ENCODE assay signal across 16 cellular contexts in the genomic region with DNA sequence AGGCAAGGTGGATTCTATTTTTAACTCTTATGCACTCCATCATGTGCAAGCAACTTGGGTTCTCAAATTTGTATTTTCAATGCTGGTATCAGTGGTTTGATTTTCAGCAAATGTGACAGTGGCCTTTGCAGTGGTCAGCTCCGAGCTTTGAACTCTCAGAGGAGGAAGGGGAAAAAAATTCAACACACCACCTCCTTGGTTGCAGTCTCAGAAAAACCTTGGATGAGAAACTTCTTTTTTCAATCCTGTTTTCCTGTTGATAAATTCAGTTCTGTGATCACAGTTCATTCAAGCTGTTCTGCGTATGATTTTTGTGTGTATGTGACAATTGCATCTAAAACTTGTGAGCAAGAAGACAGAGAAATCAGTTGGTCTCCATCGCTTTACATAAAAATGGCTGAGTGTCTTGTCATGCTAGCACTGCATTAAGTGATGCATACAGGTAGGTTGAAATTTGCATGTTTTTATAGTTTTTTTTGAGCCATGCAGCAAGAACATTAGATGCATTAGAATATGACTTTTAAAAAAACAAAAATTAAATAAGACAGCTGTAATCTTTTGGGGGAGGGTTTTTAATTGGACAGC. TPM values are rescaled to one million over a fixed set of nuclear protein-coding genes. Genes with fewer than 3 reads are reported as not detected.
DNase-seq lines count a peak whose midpoint lies in the region; ATAC-seq, FAIRE-seq and TF ChIP-seq lines count a peak whose summit lies in the region.
"Had no signal": no experiment of that assay in that cellular context is flagged by ENCODE, and none has a peak within 500 bp of the region (broad histone marks: within the 10 kb centered on the region; RNA-seq: fewer than 3 reads in every experiment).

No MANE protein-coding gene starts in this region.

- peak overlapping the region; percentile 41; the same call in 1 of the 2 replicates for H3K4me3 ChIP-seq in IMR-90 (ENCODE audit: insufficient read depth, low read depth, low read length)
- H3K4me3 ChIP-seq in muscle layer of duodenum (ENCODE audit: low read depth in 1 of 2, low read length in 2 of 2), result peak overlapping the region; percentile 30 to 44
- H3K4me3 ChIP-seq: lung, right atrium auricular region had no signal

- no peaks in the 10 kb centered on the region for H3K27me3 ChIP-seq in CD4-positive, alpha-beta T cell (ENCODE audit: control insufficient read depth, insufficient read depth, low read length)
- H3K27me3 ChIP-seq in IMR-90 (ENCODE audit: control insufficient read depth, insufficient read depth, low read length) (no peaks in the 10 kb centered on the region), muscle layer of duodenum (ENCODE audit: low read depth, low read length) (no peaks in the 10 kb centered on the region)
- H3K27me3 ChIP-seq: right atrium auricular region had no signal

- no peak for TF ChIP-seq CTCF in CD4-positive, alpha-beta T cell (IDR thresholded peaks at IDR 0.05)
- TF ChIP-seq CTCF in IMR-90 (conservative IDR thresholded peaks at IDR 0.05; ENCODE audit: low read depth, low read length), result no peak

- H3K9me3 ChIP-seq in CD4-positive, alpha-beta T cell (ENCODE audit: control insufficient read depth, low read length), result no peaks in the 10 kb centered on the region
- H3K9me3 ChIP-seq in IMR-90 (ENCODE audit: control insufficient read depth, insufficient read depth, low read length) (no peaks in the 10 kb centered on the region), muscle layer of duodenum (ENCODE audit: control insufficient read depth in 1 of 2, low read length in 2 of 2) (no peaks in the 10 kb centered on the region)
- H3K9me3 ChIP-seq: right atrium auricular region had no signal

- H3K4me2 ChIP-seq in IMR-90 (ENCODE audit: low read depth, low read length), result peak overlapping the region; percentile 82

- H4K8ac ChIP-seq in IMR-90 (ENCODE audit: low read depth in 2 of 2, low read length in 2 of 2), result peak overlapping the region; percentile 32 to 80; a peak in 3 of 4 replicates

- no peak overlapping the region for H2AK9ac ChIP-seq in IMR-90 (replicated peaks; ENCODE audit: low read depth, low read length, poor library complexity)

- TF ChIP-seq POLR2A in IMR-90 (IDR thresholded peaks at IDR 0.05; ENCODE audit: low read depth, low read length), result no peak

- dilution Hi-C loops in IMR-90 (cut with HindIII; ENCODE audit: low sequenced_read_pairs, unreplicated experiment), result no loop called here

- H3K4me1 ChIP-seq in IMR-90 (ENCODE audit: control insufficient read depth, insufficient read depth, low read length) (peaks cover 23% of the 10 kb centered on the region), muscle layer of duodenum (ENCODE audit: control insufficient read depth in 1 of 2, insufficient read depth in 2 of 2, low read length in 2 of 2) (peaks cover 0 to 16% of the 10 kb centered on the region in 2 donors)
- H3K4me1 ChIP-seq: right atrium auricular region had no signal

- H3K4me3 Mint-ChIP-seq in CD4-positive, alpha-beta T cell, result peak overlapping the region; percentile 69
- H3K4me3 Mint-ChIP-seq: activated CD8-positive, alpha-beta T cell treated with anti-CD3 and anti-CD28 coated beads for 36 hours; activated naive CD8-positive, alpha-beta T cell treated with anti-CD3 and anti-CD28 coated beads, Interleukin-2, amount 50 U/mL, for 24 hours; dendritic cell treated with granulocyte-macrophage colony-stimulating factor and Interleukin-4, amounts not matched to agents 40 ng/mL and 50 ng/mL, for 4 days had no signal

- H3K18ac ChIP-seq in IMR-90 (ENCODE audit: low read depth, low read length), result peak overlapping the region; percentile 97

- H2BK15ac ChIP-seq in IMR-90 (ENCODE audit: low read depth, low read length), result peak overlapping the region; percentile 23; the same call in 1 of the 3 replicates

- intact Hi-C loops in CD4-positive, alpha-beta T cell (cut with DNase I, micrococcal nuclease), result no loop called here
- intact Hi-C loops in IMR-90 (cut with micrococcal nuclease), result loop anchor here (2.0 kb wide), 1 partner anchor 13 kb away; no protein-coding TSS in a partner anchor

- no peak for ATAC-seq in CD4-positive, alpha-beta T cell (ENCODE audit: poor library complexity)
- ATAC-seq in IMR-90 (ENCODE audit: low read depth) (no peak), HG03457 (IDR thresholded peaks at IDR 0.05; ENCODE audit: unreplicated experiment) (no peak), HG03280 (IDR thresholded peaks at IDR 0.05; ENCODE audit: unreplicated experiment) (no peak)
- ATAC-seq: activated CD8-positive, alpha-beta T cell treated with anti-CD3 and anti-CD28 coated beads for 36 hours; activated naive CD8-positive, alpha-beta T cell treated with anti-CD3 and anti-CD28 coated beads, Interleukin-2, amount 50 U/mL, for 24 hours had no signal

- no peak overlapping the region for H2AFZ ChIP-seq in IMR-90 (replicated peaks; ENCODE audit: low read length, poor library complexity)

- peaks cover 34 to 65% of the 10 kb centered on the region in 2 experiments for H3K79me1 ChIP-seq in IMR-90 (ENCODE audit: low read depth in 1 of 2, low read length in 2 of 2)

- no peaks in the 10 kb centered on the region for H3K27me3 Mint-ChIP-seq in CD4-positive, alpha-beta T cell
- H3K27me3 Mint-ChIP-seq: dendritic cell treated with granulocyte-macrophage colony-stimulating factor and Interleukin-4, amounts not matched to agents 40 ng/mL and 50 ng/mL, for 4 days; type B pancreatic cell had no signal

- peak overlapping the region; percentile 68 for H3K9ac ChIP-seq in IMR-90 (ENCODE audit: low read depth, low read length)

- H3K4me1 Mint-ChIP-seq in CD4-positive, alpha-beta T cell (ENCODE audit: low read depth), result peaks cover 6% of the 10 kb centered on the region

- peak overlapping the region; percentile 97 for H4K5ac ChIP-seq in IMR-90 (ENCODE audit: low read depth, low read length)

- H3K36me3 Mint-ChIP-seq in CD4-positive, alpha-beta T cell (ENCODE audit: low read depth), result no peaks in the 10 kb centered on the region
- H3K36me3 Mint-ChIP-seq: type B pancreatic cell had no signal

- POLR2A ChIA-PET in CD4-positive, alpha-beta T cell (lab: Charles Lee), result interaction anchor here (0.6 to 1.3 kb wide), 4 partner anchors 8 to 513 kb away, joined by 3 to 4 read pairs (median 4); no protein-coding TSS in a partner anchor
- POLR2A ChIA-PET in IMR-90 (lab: Charles Lee; ENCODE audit: unreplicated experiment), result no interaction called here

- no peak for FAIRE-seq in frontal cortex (lab: Jason Lieb, UNC)

- peaks cover 8% of the 10 kb centered on the region for H3K9me1 ChIP-seq in IMR-90 (ENCODE audit: insufficient read depth, low read length)

- H3K27ac ChIP-seq in CD4-positive, alpha-beta T cell (ENCODE audit: low read depth, low read length), result no peak overlapping the region
- peak overlapping the region; percentile 82 for H3K27ac ChIP-seq in IMR-90 (ENCODE audit: insufficient read depth, low read length)
- H3K27ac ChIP-seq in angular gyrus (ENCODE audit: low read depth, low read length), result peak overlapping the region; percentile 89
- H3K27ac ChIP-seq in muscle layer of duodenum (ENCODE audit: low read length), result peak overlapping the region; percentile 5
- H3K27ac ChIP-seq: right atrium auricular region had no signal

- peak overlapping the region; percentile 91 for H2BK5ac ChIP-seq in IMR-90 (ENCODE audit: low read depth, low read length, poor library complexity, severe bottlenecking)

- DNase-seq in CD4-positive, alpha-beta T cell, result no peak
- DNase-seq in IMR-90, result no peak
- DNase-seq in frontal cortex (ENCODE audit: low spot score in 2 of 2), result no peak
- no peak for DNase-seq in mucosa of gallbladder (ENCODE audit: low spot score)
- DNase-seq: activated CD8-positive, alpha-beta T cell treated with anti-CD3 and anti-CD28 coated beads for 36 hours; activated naive CD8-positive, alpha-beta T cell treated with anti-CD3 and anti-CD28 coated beads, Interleukin-2, amount 50 U/mL, for 24 hours; NCI-H524 treated with DMSO at 0.1 percent for 48 hours; SW 1271 had no signal

- peak overlapping the region; percentile 47 for H3K27ac Mint-ChIP-seq in CD4-positive, alpha-beta T cell
- H3K27ac Mint-ChIP-seq: activated CD8-positive, alpha-beta T cell treated with anti-CD3 and anti-CD28 coated beads for 36 hours; dendritic cell treated with granulocyte-macrophage colony-stimulating factor and Interleukin-4, amounts not matched to agents 40 ng/mL and 50 ng/mL, for 4 days had no signal

- peak overlapping the region; percentile 83 for H2BK20ac ChIP-seq in IMR-90 (ENCODE audit: low read depth, low read length)

- H3K14ac ChIP-seq in IMR-90 (replicated peaks; ENCODE audit: low read depth, low read length), result peak overlapping the region; percentile 90

- H3K36me3 ChIP-seq in IMR-90 (ENCODE audit: control insufficient read depth, insufficient read depth, low read length) (peaks cover 11% of the 10 kb centered on the region), muscle layer of duodenum (ENCODE audit: control insufficient read depth in 1 of 2, insufficient read depth in 2 of 2, low read length in 2 of 2) (peaks cover 0 to 5% of the 10 kb centered on the region in 2 donors)

- in situ Hi-C loops in IMR-90 (cut with MboI; ENCODE audit: low sequenced_read_pairs), result no loop called here

- peak overlapping the region; percentile 85; the same call in 1 of the 2 replicates for H3K23ac ChIP-seq in IMR-90 (ENCODE audit: low read depth, low read length)

- TF ChIP-seq RAD21 in IMR-90 (IDR thresholded peaks at IDR 0.05; ENCODE audit: low read length), result no peak

- H4K91ac ChIP-seq in IMR-90 (ENCODE audit: insufficient read depth, low read depth, low read length), result peak overlapping the region; percentile 43; the same call in 1 of the 2 replicates

- peak overlapping the region; percentile 72 for H2BK120ac ChIP-seq in IMR-90 (ENCODE audit: low read depth, low read length)

- H2AK5ac ChIP-seq in IMR-90 (ENCODE audit: low read depth, low read length), result peak overlapping the region; percentile 63; the same call in 1 of the 2 replicates

- no TSS peak for BruUV-seq in IMR-90 (replicated peaks; lab: Mats Ljungman, UMichigan)

- no peaks in the 10 kb centered on the region for H4K20me1 ChIP-seq in IMR-90 (ENCODE audit: insufficient read depth, low read length)

- peak overlapping the region; percentile 88 for H3K4ac ChIP-seq in IMR-90 (ENCODE audit: low read depth, low read length)

- peak overlapping the region; percentile 75 for H3K56ac ChIP-seq in IMR-90 (ENCODE audit: extremely low read depth, insufficient read depth, low read length)

- CTCF ChIA-PET in CD4-positive, alpha-beta T cell (lab: Charles Lee), result interaction anchor here (0.9 to 1.5 kb wide), 4 partner anchors 23 to 65 kb away, joined by 3 to 4 read pairs (median 4); no protein-coding TSS in a partner anchor
- CTCF ChIA-PET in IMR-90 (lab: Yijun Ruan, JAX), result interaction anchor here (0.8 to 1.4 kb wide), 2 partner anchors 27 to 156 kb away, joined by 6 to 7 read pairs; partner anchors contain the start of gene PXYLP1

- no peaks in the 10 kb centered on the region for H3K9me3 Mint-ChIP-seq in CD4-positive, alpha-beta T cell
- H3K9me3 Mint-ChIP-seq: activated CD8-positive, alpha-beta T cell treated with anti-CD3 and anti-CD28 coated beads for 36 hours; activated naive CD8-positive, alpha-beta T cell treated with anti-CD3 and anti-CD28 coated beads, Interleukin-2, amount 50 U/mL, for 24 hours; dendritic cell treated with granulocyte-macrophage colony-stimulating factor and Interleukin-4, amounts not matched to agents 40 ng/mL and 50 ng/mL, for 4 days; type B pancreatic cell had no signal

- WGBS in IMR-90 (ENCODE audit: extremely low coverage in 2 of 2, insufficient read length in 1 of 2), 2 experiments, result no CpG with 5 or more reads among the region's 3 CpGs

RNA-seq across cellular contexts. Expression of gene ZBTB38, which starts 19.2 kb away (rescaled TPM):
- 10 to 100 TPM; 21.8 to 22.0 TPM for total RNA-seq in CD4-positive, alpha-beta T cell
- total RNA-seq in IMR-90 (2012; rRNA removed) (230 and 274 TPM in 2 replicates), frontal cortex (149 TPM), mucosa of gallbladder (159 TPM)
- 44.9 and 45.1 TPM in 2 replicates for polyA plus RNA-seq in IMR-90 (2012; rRNA removed)
- 15.3 and 16.3 TPM in 2 replicates for polyA plus RNA-seq in IMR-90 (2012; cell fraction: cytosol; rRNA removed)
- polyA plus RNA-seq in IMR-90 (2012; cell fraction: nucleus; rRNA removed; ENCODE audit: low replicate concordance), result 12.9 and 53.4 TPM in 2 replicates
